ENCODE assay signal across 7 cellular contexts in the genomic region with DNA sequence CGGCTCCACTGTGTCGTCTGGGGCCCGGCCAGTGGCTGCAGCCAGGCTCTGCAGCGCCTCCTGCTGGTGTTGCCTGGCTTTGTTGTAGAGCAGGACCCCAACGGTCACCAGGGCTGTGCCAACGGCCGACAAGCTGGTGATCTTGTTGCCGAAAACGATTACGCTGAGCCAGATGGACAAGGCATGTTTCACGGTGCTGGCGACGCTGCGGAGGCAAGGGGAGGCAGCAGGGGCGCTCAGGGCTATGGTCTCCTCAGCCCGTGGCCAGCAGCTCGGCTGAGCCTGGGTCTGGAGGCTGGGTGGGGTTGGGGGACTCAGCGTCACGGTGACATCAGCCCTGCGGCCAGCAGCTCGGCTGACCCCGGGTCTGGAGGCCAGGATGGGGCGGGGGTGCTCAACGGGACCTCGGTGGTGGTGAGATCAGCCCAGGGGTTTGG. TPM values are rescaled to one million over a fixed set of nuclear protein-coding genes. Genes with fewer than 3 reads are reported as not detected.
DNase-seq lines count a peak whose midpoint lies in the region; ATAC-seq and TF ChIP-seq lines count a peak whose summit lies in the region.

No MANE protein-coding gene starts in this region.

- H3K4me3 Mint-ChIP-seq in GM23338: no peak overlapping the region

- peaks cover 5% of the 10 kb centered on the region for H3K27me3 Mint-ChIP-seq in GM23338 (ENCODE audit: insufficient read depth, low read depth, poor library complexity)

- no peaks in the 10 kb centered on the region for H3K4me1 ChIP-seq in GM23338 (ENCODE audit: insufficient read depth)

- no peak overlapping the region for H3K4me3 ChIP-seq in GM23338
- no peak overlapping the region for H3K4me3 ChIP-seq in fibroblast of pulmonary artery (replicated peaks; ENCODE audit: low read depth, low read length)

- H3K9me3 Mint-ChIP-seq in GM23338: no peaks in the 10 kb centered on the region

- no peaks in the 10 kb centered on the region for H3K4me1 Mint-ChIP-seq in GM23338

- peaks cover 29% of the 10 kb centered on the region for H3K36me3 Mint-ChIP-seq in GM23338 (ENCODE audit: low read depth)

- DNase-seq in GM23338 (ENCODE audit: low spot score) (peak; percentile 47), fibroblast of pulmonary artery (ENCODE audit: low read depth) (no peak), A172 (ENCODE audit: low spot score) (no peak), EL (no peak)
- peak; percentile 41 for DNase-seq in stimulated activated CD4-positive, alpha-beta T cell treated with anti-CD3 and anti-CD28 coated beads, Interleukin-4, amount 100 ng/mL, for 1 hour

- H3K27ac ChIP-seq in GM23338 (ENCODE audit: low read depth) (no peak overlapping the region), VCaP (no peak overlapping the region)

- TF ChIP-seq CTCF in GM23338 (conservative IDR thresholded peaks at IDR 0.05; ENCODE audit: low read depth in 2 of 2) (peak; percentile 65 to 76), VCaP (conservative IDR thresholded peaks at IDR 0.05) (peak; percentile 64), fibroblast of pulmonary artery (IDR thresholded peaks at IDR 0.05; ENCODE audit: low read length, missing control alignments) (peak; percentile 37)

- H3K79me2 ChIP-seq in GM23338 (replicated peaks; ENCODE audit: insufficient read depth): no peaks in the 10 kb centered on the region

- H2AFZ ChIP-seq in GM23338: no peak overlapping the region

- H3F3A ChIP-seq in GM23338 (replicated peaks; ENCODE audit: low read depth): no peaks in the 10 kb centered on the region

- no peak overlapping the region for H3K4me2 ChIP-seq in GM23338

- H3K27me3 ChIP-seq in GM23338 (ENCODE audit: insufficient read depth): no peaks in the 10 kb centered on the region

- H3K9me2 ChIP-seq in GM23338 (ENCODE audit: insufficient read depth): no peaks in the 10 kb centered on the region

- no peaks in the 10 kb centered on the region; the same call in 1 of the 2 replicates for H3K36me3 ChIP-seq in GM23338 (ENCODE audit: insufficient read depth)

- no peak overlapping the region for H3K27ac Mint-ChIP-seq in GM23338

- H4K20me1 ChIP-seq in GM23338 (replicated peaks; ENCODE audit: insufficient read depth): no peaks in the 10 kb centered on the region; the same call in 1 of the 2 replicates

- ATAC-seq in GM23338: peak; percentile 92
- ATAC-seq in HG02571 (IDR thresholded peaks at IDR 0.05; ENCODE audit: unreplicated experiment): no peak

TF ChIP-seq in GM23338, 12 proteins besides CTCF, POLR2A, EP300 and RAD21:
- TF ChIP-seq NANOG (IDR thresholded peaks at IDR 0.05; ENCODE audit: borderline replicate concordance) (no peak), ZNF114 (CRISPR knock-in tag; IDR thresholded peaks at IDR 0.05) (no peak), JUNB (IDR thresholded peaks at IDR 0.05; ENCODE audit: unreplicated experiment) (no peak)

RNA-seq across cellular contexts. Expression of gene CDK11B, which starts 7.0 kb away (rescaled TPM):
- 19.8 and 22.4 TPM in 2 replicates for total RNA-seq in GM23338 (2014; rRNA removed; shearing (Covaris generic))
- 76.7 and 82.1 TPM in 2 replicates for polyA plus RNA-seq in GM23338 (2016; fragmentation: Nextera tagmentation; extraction: Ambion mirVana)
- total RNA-seq in A172 (2014; rRNA removed; shearing (Covaris generic)): 9.0 and 9.6 TPM in 2 replicates

RNA-seq across cellular contexts. Expression of gene SLC35E2B, which starts 26.8 kb away (rescaled TPM):
- total RNA-seq in GM23338 (2014; rRNA removed; shearing (Covaris generic)): 53.4 and 63.0 TPM in 2 replicates
- polyA plus RNA-seq in GM23338 (2016; fragmentation: Nextera tagmentation; extraction: Ambion mirVana): 16.8 and 17.6 TPM in 2 replicates
- 5.2 and 6.8 TPM in 2 replicates for total RNA-seq in A172 (2014; rRNA removed; shearing (Covaris generic))

RNA-seq across cellular contexts. Expression of gene MMP23B, which starts 33.9 kb away (rescaled TPM):
- 12.5 and 15.8 TPM in 2 replicates for total RNA-seq in GM23338 (2014; rRNA removed; shearing (Covaris generic))
- polyA plus RNA-seq in GM23338 (2016; fragmentation: Nextera tagmentation; extraction: Ambion mirVana): 15.0 and 16.2 TPM in 2 replicates
- total RNA-seq in A172 (2014; rRNA removed; shearing (Covaris generic)): 3.9 TPM in 1 of 2 replicates, not detected in the other

RNA-seq across cellular contexts. Expression of gene MIB2, which starts 50.5 kb away (rescaled TPM):
- 57.3 and 82.6 TPM in 2 replicates for total RNA-seq in GM23338 (2014; rRNA removed; shearing (Covaris generic))
- polyA plus RNA-seq in GM23338 (2016; fragmentation: Nextera tagmentation; extraction: Ambion mirVana): 104 and 120 TPM in 2 replicates
- 13.9 and 19.4 TPM in 2 replicates for total RNA-seq in A172 (2014; rRNA removed; shearing (Covaris generic))

RNA-seq across cellular contexts. Expression of gene CDK11A, which starts 58.3 kb away (rescaled TPM):
- 19.6 and 22.8 TPM in 2 replicates for total RNA-seq in GM23338 (2014; rRNA removed; shearing (Covaris generic))
- polyA plus RNA-seq in GM23338 (2016; fragmentation: Nextera tagmentation; extraction: Ambion mirVana): 72.6 and 76.1 TPM in 2 replicates
- 6.6 and 9.8 TPM in 2 replicates for total RNA-seq in A172 (2014; rRNA removed; shearing (Covaris generic))

Comparison
In these comparisons a context has a peak if more than half of its experiments do, and no peak if none do; other contexts are left out.
1. DNase-seq: peak in GM23338 (single experiment) and stimulated activated CD4-positive, alpha-beta T cell treated with anti-CD3 and anti-CD28 coated beads, Interleukin-4, amount 100 ng/mL, for 1 hour (single experiment); none in fibroblast of pulmonary artery (single experiment), A172 (single experiment) and EL (single experiment).
2. Peak in every context shown above with its lines, with median percentiles within 50 percentile points of each other: CTCF ChIP-seq.